In the genomic region with DNA sequence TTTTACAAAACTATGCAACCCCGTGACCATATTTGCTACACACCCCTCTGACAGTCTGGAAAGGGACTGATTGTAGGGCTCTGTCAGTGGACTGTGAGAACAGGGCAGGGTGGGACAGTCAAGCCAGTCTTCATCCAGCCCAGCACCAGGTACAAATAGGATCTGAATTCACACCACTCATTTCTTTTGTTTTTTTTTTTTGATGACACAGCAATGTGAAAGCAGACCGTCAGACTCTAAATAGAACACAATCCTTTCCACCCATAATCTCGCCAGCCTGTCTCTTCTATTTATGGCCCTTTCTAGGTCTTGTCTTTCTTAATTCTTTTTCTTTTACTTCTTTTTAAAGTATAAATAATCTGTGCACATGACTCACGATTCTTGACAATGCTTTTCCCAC, we compare ENCODE assay signal across 2 cellular contexts.
A peak's percentile ranks its signal among the peaks of the same experiment; 100 is the strongest.
TF ChIP-seq lines count a peak whose summit lies in the region.

No MANE protein-coding gene starts in this region.

TF ChIP-seq in HepG2, 621 proteins besides CTCF, POLR2A, EP300 and RAD21:
- TF ChIP-seq MAFF (IDR thresholded peaks at IDR 0.05; ENCODE audit: low read depth, low read length) (peak; percentile 91), MAFK (conservative IDR thresholded peaks at IDR 0.05 in 1 of 2, IDR thresholded peaks at IDR 0.05 in 1 of 2; ENCODE audit: low read length in 2 of 2) (peak; percentile 93 to 95), ZNF83 (CRISPR knock-in tag; IDR thresholded peaks at IDR 0.05; ENCODE audit: borderline replicate concordance) (no peak)
TF ChIP-seq in HepG2: peak in this region for 2.

TF ChIP-seq in H1, 55 proteins besides CTCF, POLR2A, EP300 and RAD21:
- TF ChIP-seq MAFK (IDR thresholded peaks at IDR 0.05; ENCODE audit: low read depth, low read length), result peak; percentile 45; the same call in 1 of the 2 replicates
- TF ChIP-seq E2F6 (IDR thresholded peaks at IDR 0.05), result no peak
- TF ChIP-seq EZH2 (IDR thresholded peaks at IDR 0.05; ENCODE audit: low read depth, low read length, severe bottlenecking), result no peak
